ENCODE assay signal across 8 cellular contexts in genomic region chr4:4248885-4249203, GRCh38. TPM values are rescaled to one million over a fixed set of nuclear protein-coding genes. Genes with fewer than 3 reads are reported as not detected.
A peak's percentile ranks its signal among the peaks of the same experiment; 100 is the strongest.
DNase-seq lines count a peak whose midpoint lies in the region; ATAC-seq and TF ChIP-seq lines count a peak whose summit lies in the region.

No MANE protein-coding gene starts in this region.

- TF ChIP-seq EP300 in sigmoid colon (IDR thresholded peaks at IDR 0.05): no peak

- TF ChIP-seq CTCF in GM12875 (IDR thresholded peaks at IDR 0.05; ENCODE audit: borderline replicate concordance, insufficient read depth, low read depth, low read length) (no peak), fibroblast of pulmonary artery (IDR thresholded peaks at IDR 0.05; ENCODE audit: low read length, missing control alignments) (no peak), sigmoid colon (IDR thresholded peaks at IDR 0.05) (no peak)

- peak overlapping the region; percentile 90 to 92 (median 92) for H3K27ac ChIP-seq in sigmoid colon

- no peak for ATAC-seq in GM19328 (IDR thresholded peaks at IDR 0.05; ENCODE audit: unreplicated experiment)
- ATAC-seq in HG03196 (IDR thresholded peaks at IDR 0.05; ENCODE audit: unreplicated experiment): no peak

- in situ Hi-C loops in SK-MEL-5 (cut with HindIII; ENCODE audit: low pct_unique_long_range_greater_than_20kb, low sequenced_read_pairs) (no loop called here), KBM-7 (cut with MboI; ENCODE audit: low pct_unique_long_range_greater_than_20kb, low sequenced_read_pairs) (no loop called here)

- H3K4me1 ChIP-seq in sigmoid colon: peaks cover 0 to 26% (median 24%) of the 10 kb centered on the region in 4 donors

- TF ChIP-seq POLR2A in sigmoid colon (IDR thresholded peaks at IDR 0.05): no peak

- 8 to 25% methylated on average over 10 of the region's 10 CpGs for WGBS in sigmoid colon, 2 donors

- peak; percentile 40 for DNase-seq in SK-MEL-5 (ENCODE audit: low read depth, low spot score)
- DNase-seq in fibroblast of pulmonary artery (ENCODE audit: low read depth): no peak
- DNase-seq in sigmoid colon: no peak
- DNase-seq in KBM-7: no peak
- DNase-seq in AG20443 (ENCODE audit: low spot score): no peak

- intact Hi-C loops in sigmoid colon (cut with DNase I): loop anchor here (2.0 to 5.0 kb wide), 3 partner anchors 43 to 294 kb away; partner anchors contain the start of genes LYAR, STX18 and ZBTB49

- no peaks in the 10 kb centered on the region for H3K27me3 ChIP-seq in sigmoid colon

- H3K9me3 ChIP-seq in sigmoid colon: no peaks in the 10 kb centered on the region

- peaks cover 8 to 23% (median 15%) of the 10 kb centered on the region in 4 donors for H3K36me3 ChIP-seq in sigmoid colon

- peak overlapping the region; percentile 92 for H3K4me3 ChIP-seq in GM12875 (ENCODE audit: low read depth, low read length)
- peak overlapping the region; percentile 93 for H3K4me3 ChIP-seq in fibroblast of pulmonary artery (replicated peaks; ENCODE audit: low read depth, low read length)
- H3K4me3 ChIP-seq in sigmoid colon: peak overlapping the region; percentile 58 to 86 (median 73)

RNA-seq across cellular contexts. Expression of gene TMEM128, which starts 0.8 kb away (rescaled TPM):
- total RNA-seq in SK-MEL-5 (2014; rRNA removed; shearing (Covaris generic)): 40.3 and 44.3 TPM in 2 replicates
- 38.2 and 40.7 TPM in 2 replicates for polyA plus RNA-seq in SK-MEL-5 (2015; cell fraction: cytosol; rRNA removed)
- polyA plus RNA-seq in SK-MEL-5 (2015; cell fraction: nucleus; rRNA removed): 19.6 and 26.5 TPM in 2 replicates
- total RNA-seq in sigmoid colon: 10 to 100 TPM; 11.1 to 23.5 (median 22.6) TPM
- 10 to 100 TPM; 20.8 to 33.0 (median 20.8) TPM for polyA plus RNA-seq in sigmoid colon

RNA-seq across cellular contexts. Expression of gene OTOP1, which starts 22.1 kb away (rescaled TPM):
- not detected in 2 replicates for total RNA-seq in SK-MEL-5 (2014; rRNA removed; shearing (Covaris generic))
- polyA plus RNA-seq in SK-MEL-5 (2015; cell fraction: cytosol; rRNA removed): not detected in 2 replicates
- polyA plus RNA-seq in SK-MEL-5 (2015; cell fraction: nucleus; rRNA removed): not detected in 2 replicates
- not detected for total RNA-seq in sigmoid colon
- polyA plus RNA-seq in sigmoid colon: not detected

RNA-seq across cellular contexts. Expression of gene LYAR, which starts 41.1 kb away (rescaled TPM):
- total RNA-seq in SK-MEL-5 (2014; rRNA removed; shearing (Covaris generic)): 37.1 and 38.6 TPM in 2 replicates
- 29.3 and 30.7 TPM in 2 replicates for polyA plus RNA-seq in SK-MEL-5 (2015; cell fraction: cytosol; rRNA removed)
- polyA plus RNA-seq in SK-MEL-5 (2015; cell fraction: nucleus; rRNA removed): 28.3 and 30.6 TPM in 2 replicates
- 10 to 100 TPM; 11.4 to 18.2 (median 14.8) TPM for total RNA-seq in sigmoid colon
- 10 to 100 TPM in 1 of 3 donors, 1 to 10 TPM in 2; 3.6 to 19.9 (median 9.0) TPM for polyA plus RNA-seq in sigmoid colon

RNA-seq across cellular contexts. Expression of gene ZBTB49, which starts 41.2 kb away (rescaled TPM):
- total RNA-seq in SK-MEL-5 (2014; rRNA removed; shearing (Covaris generic)): 3.6 and 5.8 TPM in 2 replicates
- polyA plus RNA-seq in SK-MEL-5 (2015; cell fraction: cytosol; rRNA removed): 2.5 and 6.1 TPM in 2 replicates
- polyA plus RNA-seq in SK-MEL-5 (2015; cell fraction: nucleus; rRNA removed): 15.3 and 15.4 TPM in 2 replicates
- 1 to 10 TPM; 4.1 to 6.2 (median 4.6) TPM for total RNA-seq in sigmoid colon
- polyA plus RNA-seq in sigmoid colon: 1 to 10 TPM in 2 of 3 donors, under 1 TPM in 1; 0.69 to 2.8 (median 1.2) TPM
